Comparison of ENCODE assay signal across 24 cellular contexts in genomic region chr6:19603716-19604115, GRCh38.
"Had no signal": no experiment of that assay in that cellular context is flagged by ENCODE, and none has a peak within 500 bp of the region (broad histone marks: within the 10 kb centered on the region; RNA-seq: fewer than 3 reads in every experiment).

No MANE protein-coding gene starts in this region.

- H3K27me3 ChIP-seq: body of pancreas, cardiac muscle cell, gastroesophageal sphincter, pancreas, sigmoid colon, stomach, uterus had no signal

- H3K36me3 Mint-ChIP-seq: stimulated activated memory B cell treated with anti-CD40 and anti-IgM and Interleukin-4, amounts not matched to agents 10 μg/mL and 1 μg/mL and 100 μg/mL, for 72 hours had no signal

- H3K36me3 ChIP-seq: cardiac muscle cell, gastroesophageal sphincter, pancreas, sigmoid colon, stomach, uterus had no signal

- H3K9me3 Mint-ChIP-seq: nephron progenitor cell had no signal

- H3K27ac Mint-ChIP-seq: activated CD4-positive, alpha-beta memory T cell treated with anti-CD3 and anti-CD28 coated beads, Interleukin-2, amount 10 ng/mL, durations not matched to agents 7 days and 5 days; activated naive CD8-positive, alpha-beta T cell treated with anti-CD3 and anti-CD28 coated beads, Interleukin-2, amount 50 U/mL, for 24 hours; activated T-helper 1 cell treated with anti-CD3 and anti-CD28 coated beads, Interleukin-12 subunit alpha, Interleukin-12 subunit beta, Interleukin-2, Interleukin-4 antibody, amounts not matched to agents 30 ng/mL and 10 ng/mL and 1 ng/mL, durations not matched to agents 14 hours and 24 hours and 36 hours; nephron progenitor cell; stimulated activated memory B cell treated with anti-CD40 and anti-IgM and Interleukin-4, amounts not matched to agents 10 μg/mL and 1 μg/mL and 100 μg/mL, for 72 hours; T-helper 1 cell treated with Interleukin-12 subunit alpha and Interleukin-12 subunit beta and Interleukin-4 antibody, amounts not matched to agents 30 μg/mL and 1 μg/mL, for 36 hours had no signal

- DNase-seq: activated CD4-positive, alpha-beta memory T cell treated with anti-CD3 and anti-CD28 coated beads, Interleukin-2, amount 10 ng/mL, durations not matched to agents 7 days and 5 days; activated CD4-positive, alpha-beta T cell treated with anti-CD3 and anti-CD28 coated beads for 48 hours; activated CD4-positive, CD25-positive, alpha-beta regulatory T cell; activated gamma-delta T cell; activated naive CD4-positive, alpha-beta T cell treated with anti-CD3 and anti-CD28 coated beads, Interleukin-2, amount 50 U/mL, for 16 hours; activated naive CD8-positive, alpha-beta T cell treated with anti-CD3 and anti-CD28 coated beads, Interleukin-2, amount 50 U/mL, for 24 hours; body of pancreas; effector memory CD4-positive, alpha-beta T cell; kidney; mammary epithelial cell; nephron progenitor cell; pancreas; sigmoid colon; stimulated activated CD4-positive, alpha-beta T cell treated with anti-CD3 and anti-CD28 coated beads, Interleukin-15, amount 100 ng/mL, for 24 hours; stomach; trophoblast cell had no signal

- H3K4me3 ChIP-seq: body of pancreas, cardiac muscle cell, gastroesophageal sphincter, pancreas, sigmoid colon, smooth muscle cell, stomach, uterus had no signal

- H3K4me1 ChIP-seq: body of pancreas, pancreas, sigmoid colon, stomach, uterus had no signal

- H3K4me3 Mint-ChIP-seq: activated CD4-positive, alpha-beta memory T cell treated with anti-CD3 and anti-CD28 coated beads, Interleukin-2, amount 10 ng/mL, durations not matched to agents 7 days and 5 days; activated naive CD8-positive, alpha-beta T cell treated with anti-CD3 and anti-CD28 coated beads, Interleukin-2, amount 50 U/mL, for 24 hours; activated T-helper 1 cell treated with anti-CD3 and anti-CD28 coated beads, Interleukin-12 subunit alpha, Interleukin-12 subunit beta, Interleukin-2, Interleukin-4 antibody, amounts not matched to agents 30 ng/mL and 10 ng/mL and 1 ng/mL, durations not matched to agents 14 hours and 24 hours and 36 hours; nephron progenitor cell; stimulated activated memory B cell treated with anti-CD40 and anti-IgM and Interleukin-4, amounts not matched to agents 10 μg/mL and 1 μg/mL and 100 μg/mL, for 72 hours; T-helper 1 cell treated with Interleukin-12 subunit alpha and Interleukin-12 subunit beta and Interleukin-4 antibody, amounts not matched to agents 30 μg/mL and 1 μg/mL, for 36 hours had no signal

- H3K4me1 Mint-ChIP-seq: activated CD4-positive, alpha-beta memory T cell treated with anti-CD3 and anti-CD28 coated beads, Interleukin-2, amount 10 ng/mL, durations not matched to agents 7 days and 5 days; activated naive CD8-positive, alpha-beta T cell treated with anti-CD3 and anti-CD28 coated beads, Interleukin-2, amount 50 U/mL, for 24 hours; stimulated activated memory B cell treated with anti-CD40 and anti-IgM and Interleukin-4, amounts not matched to agents 10 μg/mL and 1 μg/mL and 100 μg/mL, for 72 hours had no signal

- H3K9me3 ChIP-seq: body of pancreas, gastroesophageal sphincter, pancreas, sigmoid colon, stomach, uterus had no signal

- H3K27me3 Mint-ChIP-seq: activated CD4-positive, alpha-beta memory T cell treated with anti-CD3 and anti-CD28 coated beads, Interleukin-2, amount 10 ng/mL, durations not matched to agents 7 days and 5 days; activated naive CD8-positive, alpha-beta T cell treated with anti-CD3 and anti-CD28 coated beads, Interleukin-2, amount 50 U/mL, for 24 hours; stimulated activated memory B cell treated with anti-CD40 and anti-IgM and Interleukin-4, amounts not matched to agents 10 μg/mL and 1 μg/mL and 100 μg/mL, for 72 hours had no signal

- ATAC-seq: activated naive CD8-positive, alpha-beta T cell treated with anti-CD3 and anti-CD28 coated beads, Interleukin-2, amount 50 U/mL, for 24 hours; body of pancreas; gastroesophageal sphincter; left lobe of liver; pancreas; stimulated activated memory B cell treated with anti-CD40 and anti-IgM and Interleukin-4, amounts not matched to agents 10 μg/mL and 1 μg/mL and 100 μg/mL, for 72 hours had no signal

- H3K27ac ChIP-seq: body of pancreas, cardiac muscle cell, gastroesophageal sphincter, pancreas, sigmoid colon, stomach, uterus had no signal
